11 cellular contexts compared by ENCODE assay signal in the genomic region with DNA sequence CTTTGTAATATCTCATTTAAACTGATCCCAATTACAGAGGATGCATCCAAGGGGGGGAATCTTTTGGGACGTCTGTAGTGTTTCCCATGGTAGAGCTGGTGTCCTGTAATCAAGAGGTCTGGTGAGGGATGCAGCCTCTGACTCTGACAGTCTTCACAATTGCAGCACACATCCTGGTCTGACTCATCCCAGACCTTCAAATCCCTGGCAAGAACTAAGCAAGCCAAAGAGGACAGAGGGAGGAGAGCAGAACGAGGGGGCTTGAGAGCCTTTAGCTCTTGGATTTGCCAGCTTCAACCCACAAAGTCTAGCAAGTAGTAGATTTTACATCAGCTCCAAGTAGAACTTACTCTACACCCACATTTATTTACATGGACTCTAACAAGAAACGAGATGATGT. TPM values are rescaled to one million over a fixed set of nuclear protein-coding genes. Genes with fewer than 3 reads are reported as not detected.
DNase-seq lines count a peak whose midpoint lies in the region; ATAC-seq, FAIRE-seq and TF ChIP-seq lines count a peak whose summit lies in the region.
"Had no signal": no experiment of that assay in that cellular context is flagged by ENCODE, and none has a peak within 500 bp of the region (broad histone marks: within the 10 kb centered on the region; RNA-seq: fewer than 3 reads in every experiment).

No MANE protein-coding gene starts in this region.

- H3K27me3 ChIP-seq in layer of hippocampus (ENCODE audit: control insufficient read depth, insufficient read depth, low read length), result no peaks in the 10 kb centered on the region

- FAIRE-seq in HTR-8/SVneo (lab: Jason Lieb, UNC) (no peak), D721Med (lab: Jason Lieb, UNC) (no peak)

- peak overlapping the region; percentile 71 for H3K27ac ChIP-seq in layer of hippocampus (ENCODE audit: low read depth, low read length)

- H3K27me3 Mint-ChIP-seq in activated naive CD8-positive, alpha-beta T cell treated with anti-CD3 and anti-CD28 coated beads for 36 hours, result no peaks in the 10 kb centered on the region

- peaks cover 11% of the 10 kb centered on the region for H3K9me3 Mint-ChIP-seq in activated naive CD8-positive, alpha-beta T cell treated with anti-CD3 and anti-CD28 coated beads for 36 hours

- peak overlapping the region; percentile 97 for H3K27ac Mint-ChIP-seq in activated naive CD8-positive, alpha-beta T cell treated with anti-CD3 and anti-CD28 coated beads for 36 hours

- no peak for TF ChIP-seq CTCF in AG09309 (IDR thresholded peaks at IDR 0.05; ENCODE audit: control insufficient read depth, insufficient read depth, low read depth, low read length, missing control alignments)
- no peak for TF ChIP-seq CTCF in D721Med (IDR thresholded peaks at IDR 0.05; ENCODE audit: insufficient read depth, missing control alignments)

- H3K4me1 Mint-ChIP-seq in activated naive CD8-positive, alpha-beta T cell treated with anti-CD3 and anti-CD28 coated beads for 36 hours, result peaks cover 86% of the 10 kb centered on the region

- no peak for ATAC-seq in GM18511 (IDR thresholded peaks at IDR 0.05; ENCODE audit: unreplicated experiment)

- no peak overlapping the region for H3K4me3 ChIP-seq in AG09309 (ENCODE audit: control insufficient read depth, low read depth, low read length)

- DNase-seq in AG09309 (ENCODE audit: low read depth) (peak; percentile 5), HTR-8/SVneo (ENCODE audit: insufficient read length, low spot score) (peak; percentile 19), D721Med (ENCODE audit: insufficient read length, low spot score) (no peak), NCI-H1105 treated with DMSO at 0.1 percent for 48 hours (lab: John Stamatoyannopoulos, UW) (no peak), T-helper 9 cell (no peak)
- DNase-seq in activated naive CD8-positive, alpha-beta T cell treated with anti-CD3 and anti-CD28 coated beads for 36 hours, result no peak
- DNase-seq: amygdala, NCI-H2081, occipital lobe had no signal

- H3K4me3 Mint-ChIP-seq in activated naive CD8-positive, alpha-beta T cell treated with anti-CD3 and anti-CD28 coated beads for 36 hours, result peak overlapping the region; percentile 85

- H3K36me3 Mint-ChIP-seq in activated naive CD8-positive, alpha-beta T cell treated with anti-CD3 and anti-CD28 coated beads for 36 hours, result peaks cover 59% of the 10 kb centered on the region

RNA-seq across cellular contexts. Expression of a gene that starts 17.3 kb away (rescaled TPM):
- 1 to 10 TPM; 7.0 to 8.0 TPM for total RNA-seq in activated naive CD8-positive, alpha-beta T cell treated with anti-CD3 and anti-CD28 coated beads for 36 hours

RNA-seq across cellular contexts. Expression of a gene that starts 19.3 kb away (rescaled TPM):
- total RNA-seq in activated naive CD8-positive, alpha-beta T cell treated with anti-CD3 and anti-CD28 coated beads for 36 hours, result 100 to 1,000 TPM; 169 to 170 TPM

RNA-seq across cellular contexts. Expression of a gene that starts 45.2 kb away (rescaled TPM):
- 1 to 10 TPM; 3.7 to 3.8 TPM for total RNA-seq in activated naive CD8-positive, alpha-beta T cell treated with anti-CD3 and anti-CD28 coated beads for 36 hours

Comparison
In these comparisons a context has a peak if more than half of its experiments do, and no peak if none do; other contexts are left out.
1. DNase-seq: peak in AG09309 (single experiment) and HTR-8/SVneo (single experiment); none in activated naive CD8-positive, alpha-beta T cell treated with anti-CD3 and anti-CD28 coated beads for 36 hours (single experiment), D721Med (single experiment), NCI-H1105 treated with DMSO at 0.1 percent for 48 hours (single experiment) and T-helper 9 cell (single experiment).